9 cellular contexts compared by ENCODE assay signal in the genomic region with DNA sequence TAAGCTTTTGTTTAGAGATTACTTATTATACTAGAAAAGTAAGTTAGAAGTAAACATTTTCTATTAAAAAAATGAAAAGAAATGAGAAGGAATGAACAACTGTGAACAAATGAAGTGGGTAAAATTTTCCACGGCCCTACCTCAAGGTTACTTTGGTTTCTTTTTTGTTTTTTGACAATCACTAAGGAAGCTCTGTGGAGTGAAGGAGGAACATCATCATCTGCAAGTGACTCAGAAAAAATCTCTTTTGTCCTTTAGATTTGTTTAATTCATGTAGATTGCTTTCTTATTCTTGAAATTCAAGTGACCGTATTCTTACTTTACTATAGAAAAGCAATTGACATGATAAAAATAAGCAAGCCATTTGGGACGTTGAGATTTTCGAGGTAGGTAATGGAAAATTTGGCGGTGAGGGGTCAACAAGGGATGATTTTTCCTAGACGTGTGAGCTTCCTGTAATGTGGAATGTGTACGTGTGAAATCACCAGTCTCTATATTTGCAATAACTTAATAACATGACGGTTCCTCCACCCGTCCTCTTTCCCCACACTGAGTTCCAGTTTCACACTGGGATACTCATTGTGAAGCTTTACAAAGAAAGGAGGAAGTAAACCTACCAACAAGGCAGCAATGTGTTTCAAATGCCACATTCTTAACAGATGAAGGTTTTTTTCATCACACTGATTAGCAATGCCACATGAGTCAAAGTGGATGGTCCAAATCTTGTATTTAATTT.
DNase-seq lines count a peak whose midpoint lies in the region; ATAC-seq and TF ChIP-seq lines count a peak whose summit lies in the region.
"Had no signal": no experiment of that assay in that cellular context is flagged by ENCODE, and none has a peak within 500 bp of the region (broad histone marks: within the 10 kb centered on the region; RNA-seq: fewer than 3 reads in every experiment).

No MANE protein-coding gene starts in this region.

- no peaks in the 10 kb centered on the region for H3K36me3 ChIP-seq in psoas muscle (ENCODE audit: insufficient read depth in 1 of 2, low read depth in 1 of 2)
- H3K36me3 ChIP-seq: transverse colon had no signal

- H3K27me3 ChIP-seq in psoas muscle (ENCODE audit: insufficient read depth in 3 of 3, low read length in 2 of 3), result no peaks in the 10 kb centered on the region
- H3K27me3 ChIP-seq: transverse colon had no signal

- in situ Hi-C loops in G401 (cut with HindIII; ENCODE audit: low sequenced_read_pairs), result no loop called here

- H3K36me3 Mint-ChIP-seq in activated B cell treated with CpG ODN at 0.5 μM for 24 hours (ENCODE audit: low read depth), result no peaks in the 10 kb centered on the region

- CTCF ChIA-PET in activated B cell treated with CpG ODN at 0.5 μM for 24 hours (lab: Charles Lee), result no interaction called here

- intact Hi-C loops in activated B cell treated with CpG ODN at 0.5 μM for 24 hours (cut with micrococcal nuclease), result no loop called here
- intact Hi-C loops in psoas muscle (cut with DNase I), result loop anchor here in 1 of 2 donors (5.0 kb wide), 1 partner anchor 94 kb away; no protein-coding TSS in a partner anchor

- WGBS in psoas muscle, 3 donors, result 71 to 77% (median 76%) methylated on average over 9 of the region's 9 CpGs

- no peak overlapping the region for H3K27ac ChIP-seq in psoas muscle
- H3K27ac ChIP-seq: transverse colon had no signal

- H3K27me3 Mint-ChIP-seq in activated B cell treated with CpG ODN at 0.5 μM for 24 hours, result peaks cover 2% of the 10 kb centered on the region

- no peak overlapping the region for H3K4me3 Mint-ChIP-seq in activated B cell treated with CpG ODN at 0.5 μM for 24 hours

- H3K4me1 ChIP-seq in psoas muscle, result peaks cover 2% of the 10 kb centered on the region
- H3K4me1 ChIP-seq: transverse colon had no signal

- no peak overlapping the region for H3K4me3 ChIP-seq in psoas muscle
- H3K4me3 ChIP-seq: transverse colon had no signal

- peak; percentile 60 for DNase-seq in DMS153 treated with DMSO at 0.1 percent for 48 hours (lab: John Stamatoyannopoulos, UW; ENCODE audit: unreplicated experiment)
- no peak for DNase-seq in activated B cell treated with CpG ODN at 0.5 μM for 24 hours
- no peak for DNase-seq in psoas muscle
- DNase-seq in G401 (ENCODE audit: low spot score), result no peak
- no peak for DNase-seq in activated CD4-positive, CD25-positive, alpha-beta regulatory T cell treated with anti-CD3 and anti-CD28 coated beads, Interleukin-2, amount 50 U/mL, for 72 hours
- DNase-seq in NCI-H2171 (lab: John Stamatoyannopoulos, UW), result no peak
- DNase-seq: transverse colon had no signal

- no peaks in the 10 kb centered on the region for H3K9me3 Mint-ChIP-seq in activated B cell treated with CpG ODN at 0.5 μM for 24 hours

- POLR2A ChIA-PET in activated B cell treated with CpG ODN at 0.5 μM for 24 hours (lab: Charles Lee), result no interaction called here

- H3K9me3 ChIP-seq in psoas muscle, result peaks cover 3% of the 10 kb centered on the region
- H3K9me3 ChIP-seq: transverse colon had no signal

- H3K27ac Mint-ChIP-seq in activated B cell treated with CpG ODN at 0.5 μM for 24 hours, result peak overlapping the region; percentile 53

- H3K4me1 Mint-ChIP-seq in activated B cell treated with CpG ODN at 0.5 μM for 24 hours, result peaks cover 9% of the 10 kb centered on the region

- TF ChIP-seq CTCF in activated B cell treated with CpG ODN at 0.5 μM for 24 hours (IDR thresholded peaks at IDR 0.05) (no peak), psoas muscle (IDR thresholded peaks at IDR 0.05) (no peak)

- peak; percentile 63 for ATAC-seq in GM19397 (IDR thresholded peaks at IDR 0.05; ENCODE audit: unreplicated experiment)
- ATAC-seq in HG03342 (IDR thresholded peaks at IDR 0.05; ENCODE audit: unreplicated experiment), result peak; percentile 81
- no peak for ATAC-seq in activated B cell treated with CpG ODN at 0.5 μM for 24 hours (ENCODE audit: low read depth)
- ATAC-seq in psoas muscle, result no peak

Comparison
In these comparisons a context has a peak if more than half of its experiments do, and no peak if none do; other contexts are left out.
1. ATAC-seq: peak in GM19397 (single experiment) and HG03342 (single experiment); none in activated B cell treated with CpG ODN at 0.5 μM for 24 hours (single experiment) and psoas muscle (0 of 4).